ENCODE assay signal across 8 cellular contexts in the genomic region with DNA sequence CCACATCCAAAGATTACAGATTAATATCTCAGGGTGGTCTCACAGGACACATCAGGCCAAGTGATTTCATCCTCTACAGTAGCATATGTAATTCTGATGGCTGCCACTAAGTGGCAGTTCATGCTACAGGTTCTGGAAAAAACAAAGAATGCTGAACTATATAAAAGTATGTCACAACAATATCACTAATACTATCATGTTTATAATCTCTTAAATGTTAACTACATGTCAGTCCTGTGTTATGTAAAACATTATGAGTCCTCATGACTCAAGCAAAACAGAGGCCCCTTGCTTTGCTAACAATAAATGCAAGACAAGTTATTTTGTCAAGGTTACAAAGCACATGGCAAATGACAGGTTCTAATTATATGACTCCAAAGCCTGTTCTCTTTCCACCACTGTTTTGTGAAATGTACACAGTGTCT.
A peak's percentile ranks its signal among the peaks of the same experiment; 100 is the strongest.
DNase-seq lines count a peak whose midpoint lies in the region; ATAC-seq, FAIRE-seq and TF ChIP-seq lines count a peak whose summit lies in the region.

No MANE protein-coding gene starts in this region.

- H3K27ac ChIP-seq in breast epithelium = no peak overlapping the region
- H3K27ac ChIP-seq in heart left ventricle = no peak overlapping the region

- CTCF ChIA-PET in MCF 10A (lab: Yijun Ruan, JAX) = interaction anchor here (0.9 kb wide), 1 partner anchor 22 kb away, joined by 3 read pairs; no protein-coding TSS in a partner anchor

- H3K36me3 ChIP-seq in breast epithelium (no peaks in the 10 kb centered on the region), heart left ventricle (no peaks in the 10 kb centered on the region)

- no TSS peak for BruUV-seq in MCF 10A (replicated peaks; lab: Mats Ljungman, UMichigan)

- no peak overlapping the region for H3K4me3 Mint-ChIP-seq in MCF 10A (ENCODE audit: unreplicated experiment)

- no peaks in the 10 kb centered on the region for H3K9me3 ChIP-seq in breast epithelium
- no peaks in the 10 kb centered on the region for H3K9me3 ChIP-seq in heart left ventricle

- peaks cover 5% of the 10 kb centered on the region for H3K36me3 Mint-ChIP-seq in MCF 10A (ENCODE audit: insufficient read depth, unreplicated experiment)

- H3K27me3 Mint-ChIP-seq in MCF 10A (ENCODE audit: insufficient read depth, unreplicated experiment) = no peaks in the 10 kb centered on the region

- peak; percentile 12 for FAIRE-seq in RCC 7860 (lab: Jason Lieb, UNC)

- H3K4me1 ChIP-seq in breast epithelium (no peaks in the 10 kb centered on the region), heart left ventricle (peaks cover 0 to 7% (median 0%) of the 10 kb centered on the region in 12 donors)

- intact Hi-C loops in MCF 10A (cut with micrococcal nuclease) = loop anchor here (2.0 kb wide), 2 partner anchors 112 to 196 kb away; no protein-coding TSS in a partner anchor
- intact Hi-C loops in breast epithelium (cut with DNase I; ENCODE audit: low total_unique reads) = no loop called here
- intact Hi-C loops in heart left ventricle (cut with DNase I) = loop anchor here in 2 of 10 donors (2.0 to 5.0 kb wide), 2 partner anchors 192 to 199 kb away; no protein-coding TSS in a partner anchor

- H3K4me3 ChIP-seq in breast epithelium = no peak overlapping the region
- no peak overlapping the region for H3K4me3 ChIP-seq in heart left ventricle

- TF ChIP-seq CTCF in MCF 10A (IDR thresholded peaks at IDR 0.05; ENCODE audit: unreplicated experiment) (peak; percentile 45), breast epithelium (IDR thresholded peaks at IDR 0.05) (no peak), heart left ventricle (IDR thresholded peaks at IDR 0.05) (peak; percentile 17 to 60 (median 41))

- DNase-seq in MCF 10A (ENCODE audit: unreplicated experiment) (peak; percentile 32), breast epithelium (ENCODE audit: low spot score in 2 of 2) (no peak), RCC 7860 (ENCODE audit: low spot score) (no peak), heart left ventricle (no peak), midbrain (lab: John Stamatoyannopoulos, UW) (no peak)
- no peak for DNase-seq in activated CD8-positive, alpha-beta memory T cell treated with anti-CD3 and anti-CD28 coated beads for 24 hours

- H3K9me3 Mint-ChIP-seq in MCF 10A (ENCODE audit: unreplicated experiment) = no peaks in the 10 kb centered on the region

- H3K27me3 ChIP-seq in breast epithelium (no peaks in the 10 kb centered on the region), heart left ventricle (no peaks in the 10 kb centered on the region)

- no peaks in the 10 kb centered on the region for H3K4me1 Mint-ChIP-seq in MCF 10A (ENCODE audit: insufficient read depth, unreplicated experiment)

- ATAC-seq in HG02884 (IDR thresholded peaks at IDR 0.05; ENCODE audit: unreplicated experiment) (peak; percentile 67), heart left ventricle (peak; percentile 51 to 72 (median 64)), GM19452 (IDR thresholded peaks at IDR 0.05; ENCODE audit: unreplicated experiment) (no peak)

- TF ChIP-seq POLR2A in breast epithelium (IDR thresholded peaks at IDR 0.05) (no peak), heart left ventricle (IDR thresholded peaks at IDR 0.05) (no peak)

- no peak overlapping the region for H3K27ac Mint-ChIP-seq in MCF 10A (ENCODE audit: low read depth, unreplicated experiment)

- POLR2A ChIA-PET in MCF 10A (lab: Yijun Ruan, JAX) = no interaction called here

Comparison
In these comparisons a context has a peak if more than half of its experiments do, and no peak if none do; other contexts are left out.
1. CTCF ChIP-seq: peak in MCF 10A (single experiment) and heart left ventricle (12 of 12); none in breast epithelium (0 of 3).